In the genomic region with DNA sequence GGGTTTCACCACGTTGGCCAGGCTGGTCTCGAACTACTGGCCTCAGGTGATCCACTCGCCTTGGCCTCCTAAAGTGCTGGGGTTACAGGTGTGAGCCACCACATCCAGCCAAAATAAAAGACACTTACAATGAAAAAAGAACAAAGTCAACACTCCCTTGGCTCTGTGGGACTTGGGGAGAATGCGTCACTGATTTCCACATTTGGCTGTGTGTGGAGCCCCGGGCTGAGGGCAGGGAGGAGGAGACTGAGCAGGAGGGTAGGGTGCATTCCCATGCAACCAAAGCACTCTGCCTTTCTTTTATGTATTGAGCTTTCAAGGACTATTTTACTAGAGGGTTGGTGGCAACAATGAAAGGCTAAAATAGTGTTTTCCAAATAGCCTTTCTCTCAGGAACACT, we compare ENCODE assay signal across 1 cellular context.
TF ChIP-seq lines count a peak whose summit lies in the region.

No MANE protein-coding gene starts in this region.

TF ChIP-seq in HepG2, 621 proteins besides CTCF, POLR2A, EP300 and RAD21 (continued from another document):
- TF ChIP-seq, protein P1, sequence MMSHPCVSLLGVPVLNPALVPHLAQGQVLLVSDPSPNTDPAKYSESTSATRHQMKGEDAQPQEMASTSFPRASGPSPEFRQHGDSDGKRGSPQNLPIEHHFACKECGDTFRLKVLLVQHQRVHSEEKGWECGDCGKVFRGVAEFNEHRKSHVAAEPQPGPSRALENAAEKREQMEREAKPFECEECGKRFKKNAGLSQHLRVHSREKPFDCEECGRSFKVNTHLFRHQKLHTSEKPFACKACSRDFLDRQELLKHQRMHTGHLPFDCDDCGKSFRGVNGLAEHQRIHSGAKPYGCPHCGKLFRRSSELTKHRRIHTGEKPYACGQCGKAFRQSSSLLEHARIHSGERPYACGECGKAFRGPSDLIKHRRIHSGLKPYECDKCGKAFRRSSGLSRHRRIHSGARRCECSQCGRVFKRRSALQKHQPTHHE (CRISPR knock-in tag; IDR thresholded peaks at IDR 0.05; ENCODE audit: borderline replicate concordance): no peak
- TF ChIP-seq MAZ (IDR thresholded peaks at IDR 0.05; ENCODE audit: borderline replicate concordance, low read depth, low read length) (no peak), MAZ (CRISPR knock-in tag; IDR thresholded peaks at IDR 0.05; ENCODE audit: low read depth) (no peak), NCOA5 (CRISPR knock-in tag; IDR thresholded peaks at IDR 0.05) (no peak), DNMT1 (CRISPR knock-in tag; IDR thresholded peaks at IDR 0.05) (no peak)
